In genomic region chr16:28939825-28940224, GRCh38 we compare ENCODE assay signal across 8 cellular contexts. TPM values are rescaled to one million over a fixed set of nuclear protein-coding genes. Genes with fewer than 3 reads are reported as not detected.
"Had no signal": no experiment of that assay in that cellular context is flagged by ENCODE, and none has a peak within 500 bp of the region (broad histone marks: within the 10 kb centered on the region; RNA-seq: fewer than 3 reads in every experiment).

No MANE protein-coding gene starts in this region.

RNA-seq across cellular contexts. Expression of gene CD19, which starts 8.1 kb away (rescaled TPM):
- total RNA-seq: kidney epithelial cell, left lobe of liver, left ventricle myocardium inferior, left ventricle myocardium superior, mammary epithelial cell, mesothelial cell of epicardium, myocyte had no signal
- polyA plus RNA-seq: keratinocyte, mammary epithelial cell had no signal
